1 cellular context compared by ENCODE assay signal in the genomic region with DNA sequence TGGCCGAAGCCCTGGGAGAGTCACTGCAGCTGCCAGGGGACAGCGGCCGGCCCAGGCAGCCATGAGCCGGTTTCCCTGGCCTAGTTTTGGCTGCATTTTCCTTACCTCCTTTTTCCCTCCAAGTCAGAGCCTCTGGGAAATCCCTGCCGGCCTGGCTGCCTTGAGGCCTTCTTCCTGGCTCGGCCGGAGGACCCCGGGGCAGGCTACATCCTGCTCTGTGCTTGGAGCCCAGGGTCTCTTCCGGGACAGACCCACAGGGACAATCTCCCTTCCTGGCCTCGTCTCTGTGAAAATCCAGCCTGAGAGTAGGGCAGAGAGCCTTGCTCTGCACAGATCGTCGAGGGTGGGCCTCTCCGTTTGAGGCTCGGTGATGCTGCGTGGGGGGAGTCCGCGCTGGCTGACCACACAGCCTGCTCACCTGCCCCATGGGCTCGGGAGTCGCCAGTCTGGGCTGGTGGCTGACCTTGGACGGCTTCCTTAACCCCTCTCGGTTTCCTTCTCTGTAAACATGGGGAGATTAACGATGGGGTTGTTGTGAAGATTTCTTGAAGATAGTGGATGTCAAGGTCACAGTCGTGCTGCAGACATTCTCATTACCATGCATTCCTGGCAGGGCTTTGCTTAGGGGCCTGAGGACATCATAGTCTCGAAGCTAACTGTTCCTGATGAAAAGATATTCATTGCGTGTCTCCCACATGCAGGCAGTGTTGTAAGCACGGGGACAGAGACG.
TF ChIP-seq lines count a peak whose summit lies in the region.

No MANE protein-coding gene starts in this region.

TF ChIP-seq in HepG2, 621 proteins besides CTCF, POLR2A, EP300 and RAD21 (continued from another document):
- TF ChIP-seq, protein P1, sequence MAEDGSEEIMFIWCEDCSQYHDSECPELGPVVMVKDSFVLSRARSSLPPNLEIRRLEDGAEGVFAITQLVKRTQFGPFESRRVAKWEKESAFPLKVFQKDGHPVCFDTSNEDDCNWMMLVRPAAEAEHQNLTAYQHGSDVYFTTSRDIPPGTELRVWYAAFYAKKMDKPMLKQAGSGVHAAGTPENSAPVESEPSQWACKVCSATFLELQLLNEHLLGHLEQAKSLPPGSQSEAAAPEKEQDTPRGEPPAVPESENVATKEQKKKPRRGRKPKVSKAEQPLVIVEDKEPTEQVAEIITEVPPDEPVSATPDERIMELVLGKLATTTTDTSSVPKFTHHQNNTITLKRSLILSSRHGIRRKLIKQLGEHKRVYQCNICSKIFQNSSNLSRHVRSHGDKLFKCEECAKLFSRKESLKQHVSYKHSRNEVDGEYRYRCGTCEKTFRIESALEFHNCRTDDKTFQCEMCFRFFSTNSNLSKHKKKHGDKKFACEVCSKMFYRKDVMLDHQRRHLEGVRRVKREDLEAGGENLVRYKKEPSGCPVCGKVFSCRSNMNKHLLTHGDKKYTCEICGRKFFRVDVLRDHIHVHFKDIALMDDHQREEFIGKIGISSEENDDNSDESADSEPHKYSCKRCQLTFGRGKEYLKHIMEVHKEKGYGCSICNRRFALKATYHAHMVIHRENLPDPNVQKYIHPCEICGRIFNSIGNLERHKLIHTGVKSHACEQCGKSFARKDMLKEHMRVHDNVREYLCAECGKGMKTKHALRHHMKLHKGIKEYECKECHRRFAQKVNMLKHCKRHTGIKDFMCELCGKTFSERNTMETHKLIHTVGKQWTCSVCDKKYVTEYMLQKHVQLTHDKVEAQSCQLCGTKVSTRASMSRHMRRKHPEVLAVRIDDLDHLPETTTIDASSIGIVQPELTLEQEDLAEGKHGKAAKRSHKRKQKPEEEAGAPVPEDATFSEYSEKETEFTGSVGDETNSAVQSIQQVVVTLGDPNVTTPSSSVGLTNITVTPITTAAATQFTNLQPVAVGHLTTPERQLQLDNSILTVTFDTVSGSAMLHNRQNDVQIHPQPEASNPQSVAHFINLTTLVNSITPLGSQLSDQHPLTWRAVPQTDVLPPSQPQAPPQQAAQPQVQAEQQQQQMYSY (CRISPR knock-in tag; IDR thresholded peaks at IDR 0.05): no peak
- 0 out of 2 replicates have a peak, but pooled peaks have one; percentile 12 for TF ChIP-seq ZMYM3 (CRISPR knock-in tag; IDR thresholded peaks at IDR 0.05)
- TF ChIP-seq, protein P2, sequence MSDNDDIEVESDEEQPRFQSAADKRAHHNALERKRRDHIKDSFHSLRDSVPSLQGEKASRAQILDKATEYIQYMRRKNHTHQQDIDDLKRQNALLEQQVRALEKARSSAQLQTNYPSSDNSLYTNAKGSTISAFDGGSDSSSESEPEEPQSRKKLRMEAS (IDR thresholded peaks at IDR 0.05): 0 out of 2 replicates have a peak, but pooled peaks have one; percentile 28
- TF ChIP-seq PHB2 (IDR thresholded peaks at IDR 0.05; ENCODE audit: partially characterized antibody): no peak
- no peak for TF ChIP-seq BCL6 (CRISPR knock-in tag; IDR thresholded peaks at IDR 0.05)
- TF ChIP-seq ZBTB7A (CRISPR knock-in tag; IDR thresholded peaks at IDR 0.05): peak; percentile 47; the same call in 1 of the 2 replicates
- TF ChIP-seq, protein P3, sequence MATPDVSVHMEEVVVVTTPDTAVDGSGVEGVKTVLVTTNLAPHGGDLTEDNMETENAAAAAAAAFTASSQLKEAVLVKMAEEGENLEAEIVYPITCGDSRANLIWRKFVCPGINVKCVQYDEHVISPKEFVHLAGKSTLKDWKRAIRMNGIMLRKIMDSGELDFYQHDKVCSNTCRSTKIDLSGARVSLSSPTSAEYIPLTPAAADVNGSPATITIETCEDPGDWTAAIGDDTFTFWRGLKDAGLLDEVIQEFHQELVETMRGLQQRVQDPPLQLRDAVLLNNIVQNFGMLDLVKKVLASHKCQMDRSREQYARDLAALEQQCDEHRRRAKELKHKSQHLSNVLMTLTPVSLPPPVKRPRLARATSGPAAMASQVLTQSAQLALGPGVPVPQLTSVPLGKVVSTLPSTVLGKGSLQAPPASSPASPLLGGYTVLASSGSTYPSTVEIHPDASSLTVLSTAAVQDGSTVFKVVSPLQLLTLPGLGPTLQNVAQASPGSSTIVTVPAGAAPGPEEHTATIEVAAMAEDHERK (CRISPR knock-in tag; IDR thresholded peaks at IDR 0.05; ENCODE audit: low read depth): no peak
- TF ChIP-seq ASH2L (IDR thresholded peaks at IDR 0.05; ENCODE audit: insufficient read length, low read depth, low read length): no peak
- TF ChIP-seq, protein P4, sequence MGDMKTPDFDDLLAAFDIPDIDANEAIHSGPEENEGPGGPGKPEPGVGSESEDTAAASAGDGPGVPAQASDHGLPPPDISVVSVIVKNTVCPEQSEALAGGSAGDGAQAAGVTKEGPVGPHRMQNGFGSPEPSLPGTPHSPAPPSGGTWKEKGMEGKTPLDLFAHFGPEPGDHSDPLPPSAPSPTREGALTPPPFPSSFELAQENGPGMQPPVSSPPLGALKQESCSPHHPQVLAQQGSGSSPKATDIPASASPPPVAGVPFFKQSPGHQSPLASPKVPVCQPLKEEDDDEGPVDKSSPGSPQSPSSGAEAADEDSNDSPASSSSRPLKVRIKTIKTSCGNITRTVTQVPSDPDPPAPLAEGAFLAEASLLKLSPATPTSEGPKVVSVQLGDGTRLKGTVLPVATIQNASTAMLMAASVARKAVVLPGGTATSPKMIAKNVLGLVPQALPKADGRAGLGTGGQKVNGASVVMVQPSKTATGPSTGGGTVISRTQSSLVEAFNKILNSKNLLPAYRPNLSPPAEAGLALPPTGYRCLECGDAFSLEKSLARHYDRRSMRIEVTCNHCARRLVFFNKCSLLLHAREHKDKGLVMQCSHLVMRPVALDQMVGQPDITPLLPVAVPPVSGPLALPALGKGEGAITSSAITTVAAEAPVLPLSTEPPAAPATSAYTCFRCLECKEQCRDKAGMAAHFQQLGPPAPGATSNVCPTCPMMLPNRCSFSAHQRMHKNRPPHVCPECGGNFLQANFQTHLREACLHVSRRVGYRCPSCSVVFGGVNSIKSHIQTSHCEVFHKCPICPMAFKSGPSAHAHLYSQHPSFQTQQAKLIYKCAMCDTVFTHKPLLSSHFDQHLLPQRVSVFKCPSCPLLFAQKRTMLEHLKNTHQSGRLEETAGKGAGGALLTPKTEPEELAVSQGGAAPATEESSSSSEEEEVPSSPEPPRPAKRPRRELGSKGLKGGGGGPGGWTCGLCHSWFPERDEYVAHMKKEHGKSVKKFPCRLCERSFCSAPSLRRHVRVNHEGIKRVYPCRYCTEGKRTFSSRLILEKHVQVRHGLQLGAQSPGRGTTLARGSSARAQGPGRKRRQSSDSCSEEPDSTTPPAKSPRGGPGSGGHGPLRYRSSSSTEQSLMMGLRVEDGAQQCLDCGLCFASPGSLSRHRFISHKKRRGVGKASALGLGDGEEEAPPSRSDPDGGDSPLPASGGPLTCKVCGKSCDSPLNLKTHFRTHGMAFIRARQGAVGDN (CRISPR knock-in tag; IDR thresholded peaks at IDR 0.05): peak; percentile 55
- TF ChIP-seq, protein P5, sequence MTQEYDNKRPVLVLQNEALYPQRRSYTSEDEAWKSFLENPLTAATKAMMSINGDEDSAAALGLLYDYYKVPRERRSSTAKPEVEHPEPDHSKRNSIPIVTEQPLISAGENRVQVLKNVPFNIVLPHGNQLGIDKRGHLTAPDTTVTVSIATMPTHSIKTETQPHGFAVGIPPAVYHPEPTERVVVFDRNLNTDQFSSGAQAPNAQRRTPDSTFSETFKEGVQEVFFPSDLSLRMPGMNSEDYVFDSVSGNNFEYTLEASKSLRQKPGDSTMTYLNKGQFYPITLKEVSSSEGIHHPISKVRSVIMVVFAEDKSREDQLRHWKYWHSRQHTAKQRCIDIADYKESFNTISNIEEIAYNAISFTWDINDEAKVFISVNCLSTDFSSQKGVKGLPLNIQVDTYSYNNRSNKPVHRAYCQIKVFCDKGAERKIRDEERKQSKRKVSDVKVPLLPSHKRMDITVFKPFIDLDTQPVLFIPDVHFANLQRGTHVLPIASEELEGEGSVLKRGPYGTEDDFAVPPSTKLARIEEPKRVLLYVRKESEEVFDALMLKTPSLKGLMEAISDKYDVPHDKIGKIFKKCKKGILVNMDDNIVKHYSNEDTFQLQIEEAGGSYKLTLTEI (CRISPR knock-in tag; conservative IDR thresholded peaks at IDR 0.05): no peak
- no peak for TF ChIP-seq ZNF543 (CRISPR knock-in tag; IDR thresholded peaks at IDR 0.05)
- no peak for TF ChIP-seq KAT8 (CRISPR knock-in tag; IDR thresholded peaks at IDR 0.05)
- TF ChIP-seq ZNF782 (CRISPR knock-in tag; IDR thresholded peaks at IDR 0.05; ENCODE audit: borderline replicate concordance): no peak
- TF ChIP-seq AKAP8 (CRISPR knock-in tag; IDR thresholded peaks at IDR 0.05): 0 out of 2 replicates have a peak, but pooled peaks have one; percentile 39
TF ChIP-seq in HepG2: peak in this region for 9.
